In genomic region chr1:40803447-40803846, GRCh38 we compare ENCODE assay signal across 1 cellular context.
TF ChIP-seq lines count a peak whose summit lies in the region.

No MANE protein-coding gene starts in this region.

TF ChIP-seq in GM23338, 12 proteins besides CTCF, POLR2A, EP300 and RAD21 (continued from another document):
- TF ChIP-seq ZNF462 (CRISPR knock-in tag; IDR thresholded peaks at IDR 0.05), result no peak
- no peak for TF ChIP-seq STAT1 (IDR thresholded peaks at IDR 0.05; ENCODE audit: unreplicated experiment)
- no peak for TF ChIP-seq EZH2phosphoT487 (IDR thresholded peaks at IDR 0.05; ENCODE audit: unreplicated experiment)
- TF ChIP-seq REST (IDR thresholded peaks at IDR 0.05; ENCODE audit: unreplicated experiment), result no peak
- no peak for TF ChIP-seq CREB1 (CRISPR knock-in tag; IDR thresholded peaks at IDR 0.05; ENCODE audit: low read depth)
- TF ChIP-seq ZNF114 (CRISPR knock-in tag; IDR thresholded peaks at IDR 0.05), result no peak
- TF ChIP-seq ETS1 (IDR thresholded peaks at IDR 0.05), result no peak
